13 cellular contexts compared by ENCODE assay signal in the genomic region with DNA sequence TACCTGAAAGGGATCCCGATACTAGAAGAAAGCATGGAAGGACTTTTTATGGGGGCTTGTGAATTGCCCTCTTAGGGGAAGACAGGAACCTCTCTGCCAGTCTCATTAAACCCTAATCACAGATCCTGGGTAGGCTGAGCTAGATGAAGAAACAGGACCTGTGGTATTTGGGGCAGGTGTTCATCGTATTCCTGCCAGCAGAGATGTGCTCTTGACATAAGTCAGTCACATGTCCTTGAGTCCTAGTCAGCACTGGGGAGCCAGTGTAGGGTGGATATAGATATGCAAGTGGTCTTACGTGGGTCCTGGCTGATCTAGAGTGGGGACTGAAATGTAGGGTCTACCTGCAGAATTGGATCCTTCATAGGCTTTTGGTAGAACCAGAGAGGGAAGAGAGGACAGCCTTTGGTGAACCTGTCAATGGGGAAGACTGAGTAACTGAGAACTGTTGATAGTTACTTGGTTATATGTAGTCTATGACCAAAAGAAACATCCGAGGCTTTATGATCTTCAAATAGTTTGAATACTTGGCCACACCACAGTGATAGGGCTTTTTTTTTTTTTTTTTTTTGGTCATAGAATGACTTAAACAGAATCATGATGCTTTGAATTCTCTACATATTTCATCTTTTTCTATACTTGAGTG.
DNase-seq lines count a peak whose midpoint lies in the region; ATAC-seq and TF ChIP-seq lines count a peak whose summit lies in the region.
"Had no signal": no experiment of that assay in that cellular context is flagged by ENCODE, and none has a peak within 500 bp of the region (broad histone marks: within the 10 kb centered on the region; RNA-seq: fewer than 3 reads in every experiment).

No MANE protein-coding gene starts in this region.

- H3K18ac ChIP-seq in mesendoderm (ENCODE audit: low read length), result no peak overlapping the region

- POLR2A ChIA-PET in CD8-positive, alpha-beta memory T cell (lab: Charles Lee), result no interaction called here
- POLR2A ChIA-PET in activated naive CD8-positive, alpha-beta T cell treated with anti-CD3 and anti-CD28 coated beads, Interleukin-2, amount 10 ng/mL, durations not matched to agents 7 days and 5 days (lab: Charles Lee), result interaction anchor here (2.7 kb wide), 1 partner anchor 63 kb away, joined by 26 read pairs; the partner anchor contains the start of gene WDR1

- no peak overlapping the region for H2BK120ac ChIP-seq in mesendoderm (ENCODE audit: low read depth, low read length)

- no peaks in the 10 kb centered on the region for H3K9me3 Mint-ChIP-seq in CD8-positive, alpha-beta memory T cell
- peaks cover 12% of the 10 kb centered on the region for H3K9me3 Mint-ChIP-seq in activated naive CD8-positive, alpha-beta T cell treated with anti-CD3 and anti-CD28 coated beads, Interleukin-2, amount 10 ng/mL, durations not matched to agents 7 days and 5 days
- H3K9me3 Mint-ChIP-seq: CD8-positive, alpha-beta T cell; immature natural killer cell had no signal

- H4K5ac ChIP-seq in mesendoderm (ENCODE audit: low read length), result no peak overlapping the region

- H3K79me1 ChIP-seq in mesendoderm (ENCODE audit: low read length), result no peaks in the 10 kb centered on the region

- TF ChIP-seq CTCF in AG10803 (conservative IDR thresholded peaks at IDR 0.05; ENCODE audit: low read length), result no peak

- H3K9me3 ChIP-seq in CD8-positive, alpha-beta memory T cell (ENCODE audit: low read length), result no peaks in the 10 kb centered on the region
- H3K9me3 ChIP-seq in Karpas-422 (ENCODE audit: low read length), result no peaks in the 10 kb centered on the region

- CTCF ChIA-PET in CD8-positive, alpha-beta memory T cell (lab: Charles Lee), result no interaction called here

- H3K27ac Mint-ChIP-seq in CD8-positive, alpha-beta memory T cell, result no peak overlapping the region
- peak overlapping the region; percentile 93 for H3K27ac Mint-ChIP-seq in activated naive CD8-positive, alpha-beta T cell treated with anti-CD3 and anti-CD28 coated beads, Interleukin-2, amount 10 ng/mL, durations not matched to agents 7 days and 5 days
- H3K27ac Mint-ChIP-seq: CD8-positive, alpha-beta T cell had no signal

- H4K8ac ChIP-seq in mesendoderm (ENCODE audit: low read depth, low read length), result no peak overlapping the region

- peak overlapping the region; percentile 86 for H3K27ac ChIP-seq in CD8-positive, alpha-beta memory T cell (ENCODE audit: low read depth, low read length)
- H3K27ac ChIP-seq in mesendoderm (ENCODE audit: low read depth, low read length) (peak overlapping the region; percentile 1), Karpas-422 (ENCODE audit: low read length) (no peak overlapping the region)

- H3K4me3 ChIP-seq in AG10803 (ENCODE audit: low read length), result no peak overlapping the region
- H3K4me3 ChIP-seq in CD8-positive, alpha-beta memory T cell (ENCODE audit: low read length), result no peak overlapping the region
- no peak overlapping the region for H3K4me3 ChIP-seq in mesendoderm (ENCODE audit: low read length)
- H3K4me3 ChIP-seq in Karpas-422 (ENCODE audit: low read length), result no peak overlapping the region
- H3K4me3 ChIP-seq: skin epidermis had no signal

- no peaks in the 10 kb centered on the region for H3K9me2 ChIP-seq in Karpas-422 (replicated peaks; ENCODE audit: insufficient read depth, low read length)

- H3K27me3 Mint-ChIP-seq in CD8-positive, alpha-beta memory T cell, result no peaks in the 10 kb centered on the region
- no peaks in the 10 kb centered on the region for H3K27me3 Mint-ChIP-seq in activated naive CD8-positive, alpha-beta T cell treated with anti-CD3 and anti-CD28 coated beads, Interleukin-2, amount 10 ng/mL, durations not matched to agents 7 days and 5 days

- DNase-seq in AG10803 (ENCODE audit: low read depth) (peak; percentile 88), mesendoderm (no peak), Karpas-422 (no peak)
- no peak for DNase-seq in CD8-positive, alpha-beta memory T cell
- no peak for DNase-seq in activated naive CD8-positive, alpha-beta T cell treated with anti-CD3 and anti-CD28 coated beads, Interleukin-2, amount 10 ng/mL, durations not matched to agents 7 days and 5 days
- DNase-seq: activated effector memory CD4-positive, alpha-beta T cell treated with Interleukin-2 at 50 U/mL for 16 hours; aorta; CD8-positive, alpha-beta T cell; immature natural killer cell; posterior cingulate gyrus had no signal

- H3K79me2 ChIP-seq in mesendoderm (ENCODE audit: control insufficient read depth, insufficient read depth, low read length) (no peaks in the 10 kb centered on the region), Karpas-422 (ENCODE audit: low read length) (no peaks in the 10 kb centered on the region)

- no peak overlapping the region for H3K4ac ChIP-seq in mesendoderm (ENCODE audit: low read depth, low read length)

- no peak overlapping the region for H3K4me2 ChIP-seq in mesendoderm (ENCODE audit: low read length)
- H3K4me2 ChIP-seq in Karpas-422 (ENCODE audit: low read depth, low read length, poor library complexity, severe bottlenecking), result no peak overlapping the region

- H3K4me3 Mint-ChIP-seq in CD8-positive, alpha-beta memory T cell, result no peak overlapping the region
- no peak overlapping the region for H3K4me3 Mint-ChIP-seq in activated naive CD8-positive, alpha-beta T cell treated with anti-CD3 and anti-CD28 coated beads, Interleukin-2, amount 10 ng/mL, durations not matched to agents 7 days and 5 days
- H3K4me3 Mint-ChIP-seq: CD8-positive, alpha-beta T cell had no signal

- H3K23ac ChIP-seq in mesendoderm (ENCODE audit: low read length), result no peak overlapping the region

- no peak for ATAC-seq in activated naive CD8-positive, alpha-beta T cell treated with anti-CD3 and anti-CD28 coated beads, Interleukin-2, amount 10 ng/mL, durations not matched to agents 7 days and 5 days (ENCODE audit: low read depth)
- ATAC-seq in GM21619 (IDR thresholded peaks at IDR 0.05; ENCODE audit: unreplicated experiment) (no peak), HG03039 (IDR thresholded peaks at IDR 0.05; ENCODE audit: unreplicated experiment) (no peak)
- ATAC-seq: CD8-positive, alpha-beta T cell had no signal

- H3K4me1 Mint-ChIP-seq in CD8-positive, alpha-beta memory T cell, result peaks cover 16 to 32% (median 22%) of the 10 kb centered on the region in 3 donors
- peaks cover 45% of the 10 kb centered on the region for H3K4me1 Mint-ChIP-seq in activated naive CD8-positive, alpha-beta T cell treated with anti-CD3 and anti-CD28 coated beads, Interleukin-2, amount 10 ng/mL, durations not matched to agents 7 days and 5 days

- no peaks in the 10 kb centered on the region for H4K20me1 ChIP-seq in Karpas-422 (ENCODE audit: insufficient read depth, low read depth, low read length)

- no peaks in the 10 kb centered on the region for H3K27me3 ChIP-seq in CD8-positive, alpha-beta memory T cell (ENCODE audit: insufficient read depth, low read length, poor library complexity, severe bottlenecking)
- H3K27me3 ChIP-seq in mesendoderm (ENCODE audit: insufficient read depth, low read length, poor library complexity) (no peaks in the 10 kb centered on the region), Karpas-422 (ENCODE audit: low read length) (0 out of 2 replicates have a peak, but pooled peaks cover 2% of the 10 kb centered on the region)

- peaks cover 0 to 4% (median 0%) of the 10 kb centered on the region in 3 donors for H3K36me3 Mint-ChIP-seq in CD8-positive, alpha-beta memory T cell
- peaks cover 20% of the 10 kb centered on the region for H3K36me3 Mint-ChIP-seq in activated naive CD8-positive, alpha-beta T cell treated with anti-CD3 and anti-CD28 coated beads, Interleukin-2, amount 10 ng/mL, durations not matched to agents 7 days and 5 days
- H3K36me3 Mint-ChIP-seq: CD8-positive, alpha-beta T cell; immature natural killer cell had no signal

- no CpG with 5 or more reads among the region's 4 CpGs for WGBS in mesendoderm (ENCODE audit: extremely low coverage, insufficient coverage, low lambda C conversion rate)

- no peak overlapping the region for H3K56ac ChIP-seq in mesendoderm (ENCODE audit: low read length)

- H3K36me3 ChIP-seq in CD8-positive, alpha-beta memory T cell (ENCODE audit: insufficient read depth, low read length), result no peaks in the 10 kb centered on the region
- H3K36me3 ChIP-seq in mesendoderm (ENCODE audit: control insufficient read depth, insufficient read depth, low read length) (no peaks in the 10 kb centered on the region), Karpas-422 (ENCODE audit: insufficient read depth, low read length) (no peaks in the 10 kb centered on the region)

- no peak overlapping the region for H3K9ac ChIP-seq in mesendoderm (ENCODE audit: low read length)
- no peak overlapping the region for H3K9ac ChIP-seq in Karpas-422 (ENCODE audit: low read length)

- no peak overlapping the region for H2AK5ac ChIP-seq in mesendoderm (ENCODE audit: low read length)

- H2AFZ ChIP-seq in Karpas-422 (ENCODE audit: low read length), result no peak overlapping the region

- no peak overlapping the region for H2BK15ac ChIP-seq in mesendoderm (replicated peaks; ENCODE audit: low read depth)

- peaks cover 16% of the 10 kb centered on the region for H3K4me1 ChIP-seq in CD8-positive, alpha-beta memory T cell (ENCODE audit: insufficient read depth, low read length)
- H3K4me1 ChIP-seq in mesendoderm (ENCODE audit: control insufficient read depth, low read depth, low read length) (no peaks in the 10 kb centered on the region), Karpas-422 (ENCODE audit: low read length) (peaks cover 5% of the 10 kb centered on the region)

- H2BK5ac ChIP-seq in mesendoderm (ENCODE audit: low read length), result no peak overlapping the region
